ENCODE assay signal across 8 cellular contexts in genomic region chr3:113275876-113276580, GRCh38.
DNase-seq lines count a peak whose midpoint lies in the region; ATAC-seq and TF ChIP-seq lines count a peak whose summit lies in the region.

No MANE protein-coding gene starts in this region.

- peak; percentile 52 for TF ChIP-seq CTCF in fibroblast of the aortic adventitia (IDR thresholded peaks at IDR 0.05; ENCODE audit: insufficient read depth, low read length)

- H3K27me3 ChIP-seq in neuronal stem cell (ENCODE audit: control insufficient read depth in 3 of 3, insufficient read depth in 3 of 3, low read depth in 1 of 3, low read length in 3 of 3), result no peaks in the 10 kb centered on the region

- H3K14ac ChIP-seq in neuronal stem cell (ENCODE audit: low read length), result no peak overlapping the region

- H2AK5ac ChIP-seq in neuronal stem cell (ENCODE audit: low read depth, low read length), result no peak overlapping the region

- H4K91ac ChIP-seq in neuronal stem cell (ENCODE audit: low read depth, low read length, poor library complexity), result no peak overlapping the region

- H3K4me2 ChIP-seq in neuronal stem cell (ENCODE audit: insufficient read depth, low read length, poor library complexity, severe bottlenecking), result peak overlapping the region; percentile 38

- no peak overlapping the region for H3K4ac ChIP-seq in neuronal stem cell (ENCODE audit: low read length)

- ATAC-seq in GM21367 (IDR thresholded peaks at IDR 0.05; ENCODE audit: unreplicated experiment) (peak; percentile 50), HG03575 (IDR thresholded peaks at IDR 0.05; ENCODE audit: extremely low read depth, insufficient number of reproducible peaks, low FRiP score, unreplicated experiment) (peak; percentile 46), SK-N-SH treated with all-trans-retinoic acid at 6 μM for 48 hours (peak; percentile 81)

- no peaks in the 10 kb centered on the region for H3K9me3 ChIP-seq in neuronal stem cell (replicated peaks in 1 of 2; ENCODE audit: control insufficient read depth in 2 of 2, insufficient read depth in 1 of 2, low read depth in 1 of 2, low read length in 2 of 2)

- H3K23ac ChIP-seq in neuronal stem cell (ENCODE audit: low read depth, low read length, poor library complexity), result no peak overlapping the region

- no CpG with 5 or more reads among the region's 14 CpGs for WGBS in neuronal stem cell (ENCODE audit: extremely low coverage in 2 of 2, insufficient read length in 2 of 2, insufficient replicate concordance in 1 of 2), 2 donors

- H3K36me3 ChIP-seq in neuronal stem cell (replicated peaks in 1 of 2; ENCODE audit: control insufficient read depth in 2 of 2, insufficient read depth in 2 of 2, low read length in 2 of 2), result peaks cover 65 to 99% of the 10 kb centered on the region in 2 donors

- H3K27ac ChIP-seq in neuronal stem cell (replicated peaks; ENCODE audit: low read length), result peak overlapping the region; percentile 93

- H3K79me1 ChIP-seq in neuronal stem cell (ENCODE audit: low read depth, low read length), result no peaks in the 10 kb centered on the region

- H4K8ac ChIP-seq in neuronal stem cell (ENCODE audit: low read depth, low read length), result no peak overlapping the region

- no peak overlapping the region for H2AFZ ChIP-seq in neuronal stem cell (ENCODE audit: low read length)

- H3K4me3 ChIP-seq in fibroblast of the aortic adventitia (ENCODE audit: low read depth, low read length) (peak overlapping the region; percentile 55), neuronal stem cell (ENCODE audit: low read length in 2 of 2) (no peak overlapping the region)

- no peak overlapping the region for H2BK5ac ChIP-seq in neuronal stem cell (ENCODE audit: low read length)

- no peak overlapping the region for H2BK120ac ChIP-seq in neuronal stem cell (ENCODE audit: low read depth, low read length)

- H2BK15ac ChIP-seq in neuronal stem cell (ENCODE audit: low read length), result no peak overlapping the region

- H3K18ac ChIP-seq in neuronal stem cell (ENCODE audit: low read length), result peak overlapping the region; percentile 8

- H3K9ac ChIP-seq in neuronal stem cell (ENCODE audit: low read depth, low read length, poor library complexity), result no peak overlapping the region

- peak; percentile 68 for DNase-seq in DMS79 (lab: John Stamatoyannopoulos, UW)
- DNase-seq in fibroblast of the aortic adventitia (ENCODE audit: low read depth), result peak; percentile 88
- DNase-seq in neuronal stem cell (ENCODE audit: low spot score), result peak; percentile 90
- DNase-seq in SKM-1 (lab: John Stamatoyannopoulos, UW; ENCODE audit: unreplicated experiment), result no peak
- DNase-seq in NK-92 (lab: John Stamatoyannopoulos, UW; ENCODE audit: unreplicated experiment), result no peak

- no peak overlapping the region for H2BK12ac ChIP-seq in neuronal stem cell (ENCODE audit: low read length)

- H3K4me1 ChIP-seq in neuronal stem cell (ENCODE audit: control insufficient read depth in 2 of 2, insufficient read depth in 1 of 2, low read depth in 1 of 2, low read length in 2 of 2), result peaks cover 22 to 43% of the 10 kb centered on the region in 2 donors

TF ChIP-seq in SK-N-SH treated with all-trans-retinoic acid at 6 μM for 48 hours, 23 proteins besides CTCF, POLR2A, EP300 and RAD21:
- TF ChIP-seq CSRNP3 (CRISPR knock-in tag; IDR thresholded peaks at IDR 0.05) (no peak), ZNF8 (CRISPR knock-in tag; IDR thresholded peaks at IDR 0.05) (no peak), CSDC2 (CRISPR knock-in tag; IDR thresholded peaks at IDR 0.05) (no peak), PPARA (CRISPR knock-in tag; IDR thresholded peaks at IDR 0.05; ENCODE audit: borderline replicate concordance) (no peak), GLIS3 (CRISPR knock-in tag; IDR thresholded peaks at IDR 0.05) (no peak), ESRRG (CRISPR knock-in tag; IDR thresholded peaks at IDR 0.05) (no peak), ISL1 (CRISPR knock-in tag; IDR thresholded peaks at IDR 0.05) (no peak), ARNTL (CRISPR knock-in tag; IDR thresholded peaks at IDR 0.05; ENCODE audit: borderline replicate concordance, low read depth) (no peak), ZNF565 (CRISPR knock-in tag; conservative IDR thresholded peaks at IDR 0.05; ENCODE audit: low read depth) (no peak), BACH2 (CRISPR knock-in tag; IDR thresholded peaks at IDR 0.05; ENCODE audit: borderline replicate concordance) (no peak), PATZ1 (CRISPR knock-in tag; IDR thresholded peaks at IDR 0.05; ENCODE audit: borderline replicate concordance) (no peak), TSHZ2 (CRISPR knock-in tag; IDR thresholded peaks at IDR 0.05) (no peak), ZFP3 (CRISPR knock-in tag; IDR thresholded peaks at IDR 0.05) (no peak), POU6F1 (CRISPR knock-in tag; IDR thresholded peaks at IDR 0.05; ENCODE audit: borderline replicate concordance, low read depth) (no peak), TCF4 (CRISPR knock-in tag; IDR thresholded peaks at IDR 0.05; ENCODE audit: borderline replicate concordance) (no peak), SNAI2 (CRISPR knock-in tag; IDR thresholded peaks at IDR 0.05) (no peak), ZNF70 (CRISPR knock-in tag; IDR thresholded peaks at IDR 0.05) (no peak), ZC3H10 (CRISPR knock-in tag; IDR thresholded peaks at IDR 0.05) (no peak)

Comparison
In these comparisons a context has a peak if more than half of its experiments do, and no peak if none do; other contexts are left out.
1. DNase-seq: peak in DMS79 (single experiment), fibroblast of the aortic adventitia (single experiment) and neuronal stem cell (single experiment); none in SKM-1 (single experiment) and NK-92 (single experiment).
2. Peak in every context shown above with its lines, with median percentiles within 50 percentile points of each other: ATAC-seq.